29 cellular contexts compared by ENCODE assay signal in the genomic region with DNA sequence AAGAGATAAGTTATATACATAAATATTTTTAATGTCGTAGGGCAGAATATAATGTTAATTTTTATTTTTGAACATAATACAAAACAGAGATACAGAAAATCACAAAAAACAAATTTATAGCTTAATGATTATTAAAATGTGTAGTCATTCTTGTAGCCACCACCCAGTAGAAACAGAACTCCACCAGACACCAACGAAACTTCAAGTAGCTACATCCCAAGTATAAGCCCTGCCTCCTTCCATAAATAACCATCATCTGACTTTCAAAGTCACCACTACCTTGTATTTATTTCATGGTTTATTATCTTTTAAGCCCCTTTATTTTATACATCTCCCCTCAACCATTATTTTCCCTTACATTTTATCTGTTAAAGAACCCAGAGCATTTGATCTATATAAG.
"Had no signal": no experiment of that assay in that cellular context is flagged by ENCODE, and none has a peak within 500 bp of the region (broad histone marks: within the 10 kb centered on the region; RNA-seq: fewer than 3 reads in every experiment).

No MANE protein-coding gene starts in this region.

- ATAC-seq: effector memory CD8-positive, alpha-beta T cell; esophagus mucosa; foreskin keratinocyte; gastrocnemius medialis; gastroesophageal sphincter; heart left ventricle; heart right ventricle had no signal

- H3K36me3 ChIP-seq: esophagus muscularis mucosa, esophagus squamous epithelium, gastrocnemius medialis, gastroesophageal sphincter, heart left ventricle, heart right ventricle had no signal

- H3K4me2 ChIP-seq: hepatocyte had no signal

- DNase-seq: cortex of kidney; dermis blood vessel endothelial cell; dorsolateral prefrontal cortex; effector CD4-positive, alpha-beta T cell; effector CD8-positive, alpha-beta T cell; effector memory CD4-positive, alpha-beta T cell; effector memory CD8-positive, alpha-beta T cell; endodermal cell; erythroblast; esophagus squamous epithelium; foreskin fibroblast; foreskin keratinocyte; foreskin melanocyte; gastrocnemius medialis; glutamatergic neuron; head of caudate nucleus; heart left ventricle; heart right ventricle; hippocampal formation had no signal

- H3K9me3 ChIP-seq: esophagus squamous epithelium, gastrocnemius medialis, gastroesophageal sphincter had no signal

- H3K4me3 ChIP-seq: coronary artery, dorsolateral prefrontal cortex, esophagus muscularis mucosa, esophagus squamous epithelium, gastrocnemius medialis, gastroesophageal sphincter, heart left ventricle, heart right ventricle, hepatocyte had no signal

- H3K4me1 ChIP-seq: esophagus muscularis mucosa, esophagus squamous epithelium, foreskin keratinocyte, gastrocnemius medialis, gastroesophageal sphincter, heart left ventricle, heart right ventricle had no signal

- FAIRE-seq: endometrium, endothelial cell of umbilical vein, frontal cortex had no signal

- H3K79me2 ChIP-seq: hepatocyte had no signal

- H3K27me3 Mint-ChIP-seq: dendritic cell treated with granulocyte-macrophage colony-stimulating factor and Interleukin-4, amounts not matched to agents 40 ng/mL and 50 ng/mL, for 4 days; effector memory CD8-positive, alpha-beta T cell had no signal

- H3K4me1 Mint-ChIP-seq: endodermal cell had no signal

- H2AFZ ChIP-seq: hepatocyte had no signal

- H3K27ac ChIP-seq: coronary artery, dorsolateral prefrontal cortex, epithelial cell of prostate, esophagus muscularis mucosa, esophagus squamous epithelium, foreskin keratinocyte, gastrocnemius medialis, gastroesophageal sphincter, heart left ventricle, heart right ventricle, hepatocyte had no signal

- H3K27me3 ChIP-seq: esophagus muscularis mucosa, esophagus squamous epithelium, foreskin keratinocyte, gastrocnemius medialis, gastroesophageal sphincter, heart left ventricle, heart right ventricle, hepatocyte had no signal

- H3K27ac Mint-ChIP-seq: dendritic cell treated with granulocyte-macrophage colony-stimulating factor and Interleukin-4, amounts not matched to agents 40 ng/mL and 50 ng/mL, for 4 days; effector memory CD8-positive, alpha-beta T cell; endodermal cell had no signal

- H3K4me3 Mint-ChIP-seq: dendritic cell treated with granulocyte-macrophage colony-stimulating factor and Interleukin-4, amounts not matched to agents 40 ng/mL and 50 ng/mL, for 4 days; effector memory CD8-positive, alpha-beta T cell; endodermal cell had no signal
